ENCODE assay signal across 15 cellular contexts in genomic region chr1:85611390-85611789, GRCh38. TPM values are rescaled to one million over a fixed set of nuclear protein-coding genes. Genes with fewer than 3 reads are reported as not detected.
DNase-seq lines count a peak whose midpoint lies in the region; ATAC-seq and TF ChIP-seq lines count a peak whose summit lies in the region.
"Had no signal": no experiment of that assay in that cellular context is flagged by ENCODE, and none has a peak within 500 bp of the region (broad histone marks: within the 10 kb centered on the region; RNA-seq: fewer than 3 reads in every experiment).

No MANE protein-coding gene starts in this region.

- H3K9me3 ChIP-seq in suprapubic skin: no peaks in the 10 kb centered on the region
- H3K9me3 ChIP-seq: mucosa of descending colon had no signal

- no peak for DNase-seq in GM23338 (ENCODE audit: low spot score)
- peak; percentile 59 for DNase-seq in amniotic stem cell (lab: John Stamatoyannopoulos, UW)
- DNase-seq in glomerular visceral epithelial cell (ENCODE audit: extremely low spot score): peak; percentile 68
- no peak for DNase-seq in suprapubic skin (ENCODE audit: low spot score in 2 of 2)
- no peak for DNase-seq in T-helper 1 cell
- no peak for DNase-seq in natural killer cell
- DNase-seq in germinal center (ENCODE audit: low spot score): no peak
- DNase-seq: activated CD8-positive, alpha-beta memory T cell treated with anti-CD3 and anti-CD28 coated beads for 24 hours; DMS53; NCI-H1048; NCI-H774 had no signal

- no peaks in the 10 kb centered on the region for H3K79me2 ChIP-seq in GM23338 (replicated peaks; ENCODE audit: insufficient read depth)

- no peaks in the 10 kb centered on the region for H4K20me1 ChIP-seq in GM23338 (replicated peaks; ENCODE audit: insufficient read depth)

- H3K27me3 ChIP-seq in GM23338 (ENCODE audit: insufficient read depth): no peaks in the 10 kb centered on the region
- H3K27me3 ChIP-seq in suprapubic skin: no peaks in the 10 kb centered on the region

- ATAC-seq in GM23338 (no peak), natural killer cell (no peak), HG03139 (IDR thresholded peaks at IDR 0.05; ENCODE audit: unreplicated experiment) (no peak)

- peaks cover 41% of the 10 kb centered on the region for H3K4me1 Mint-ChIP-seq in GM23338
- H3K4me1 Mint-ChIP-seq in natural killer cell: no peaks in the 10 kb centered on the region

- H3K4me3 ChIP-seq in GM23338 (no peak overlapping the region), suprapubic skin (no peak overlapping the region)
- H3K4me3 ChIP-seq: mucosa of descending colon had no signal

- H3K27ac ChIP-seq in GM23338 (ENCODE audit: low read depth) (no peak overlapping the region), suprapubic skin (peak overlapping the region; percentile 72)

- no peak for TF ChIP-seq EP300 in suprapubic skin (IDR thresholded peaks at IDR 0.05)

- H3K27me3 Mint-ChIP-seq in GM23338 (ENCODE audit: insufficient read depth, low read depth, poor library complexity) (peaks cover 9% of the 10 kb centered on the region), natural killer cell (ENCODE audit: low read depth in 2 of 2) (peaks cover under 1 to 4% of the 10 kb centered on the region in 2 donors)
- H3K27me3 Mint-ChIP-seq: stimulated activated naive CD8-positive, alpha-beta T cell treated with anti-CD3 and anti-CD28 coated beads, Interleukin-15, Interleukin-2, amounts not matched to agents 100 ng/mL and 50 ng/mL, for 24 hours had no signal

- H3K27ac Mint-ChIP-seq in GM23338 (0 out of 2 replicates have a peak overlapping the region, but pooled peaks have one; percentile 50), natural killer cell (no peak overlapping the region)
- H3K27ac Mint-ChIP-seq: stimulated activated naive CD8-positive, alpha-beta T cell treated with anti-CD3 and anti-CD28 coated beads, Interleukin-15, Interleukin-2, amounts not matched to agents 100 ng/mL and 50 ng/mL, for 24 hours; T-helper 1 cell treated with Interleukin-12 subunit alpha and Interleukin-12 subunit beta and Interleukin-4 antibody, amounts not matched to agents 30 μg/mL and 1 μg/mL, for 36 hours had no signal

- TF ChIP-seq POLR2A in suprapubic skin (IDR thresholded peaks at IDR 0.05): no peak

- no peaks in the 10 kb centered on the region; the same call in 1 of the 2 replicates for H3F3A ChIP-seq in GM23338 (replicated peaks; ENCODE audit: low read depth)

- H3K4me1 ChIP-seq in GM23338 (ENCODE audit: insufficient read depth): peaks cover 24% of the 10 kb centered on the region
- peaks cover 12% of the 10 kb centered on the region for H3K4me1 ChIP-seq in suprapubic skin

- peaks cover 12% of the 10 kb centered on the region; the same call in 1 of the 2 replicates for H3K9me2 ChIP-seq in GM23338 (ENCODE audit: insufficient read depth)

- no peak overlapping the region for H3K4me2 ChIP-seq in GM23338

- TF ChIP-seq CTCF in GM23338 (conservative IDR thresholded peaks at IDR 0.05; ENCODE audit: low read depth in 2 of 2) (no peak), suprapubic skin (IDR thresholded peaks at IDR 0.05) (no peak), natural killer cell (IDR thresholded peaks at IDR 0.05) (no peak)

- no peaks in the 10 kb centered on the region; the same call in 1 of the 2 replicates for H3K36me3 ChIP-seq in GM23338 (ENCODE audit: insufficient read depth)
- no peaks in the 10 kb centered on the region for H3K36me3 ChIP-seq in suprapubic skin

- intact Hi-C loops in natural killer cell (cut with micrococcal nuclease): no loop called here

- peaks cover 5% of the 10 kb centered on the region; the same call in 2 of the 3 replicates for H3K9me3 Mint-ChIP-seq in GM23338
- H3K9me3 Mint-ChIP-seq in natural killer cell: peaks cover 0 to 4% of the 10 kb centered on the region in 2 donors
- H3K9me3 Mint-ChIP-seq: stimulated activated naive CD8-positive, alpha-beta T cell treated with anti-CD3 and anti-CD28 coated beads, Interleukin-15, Interleukin-2, amounts not matched to agents 100 ng/mL and 50 ng/mL, for 24 hours; T-helper 1 cell treated with Interleukin-12 subunit alpha and Interleukin-12 subunit beta and Interleukin-4 antibody, amounts not matched to agents 30 μg/mL and 1 μg/mL, for 36 hours had no signal

- H3K4me3 Mint-ChIP-seq in GM23338: no peak overlapping the region
- H3K4me3 Mint-ChIP-seq in natural killer cell: no peak overlapping the region
- H3K4me3 Mint-ChIP-seq: stimulated activated naive CD8-positive, alpha-beta T cell treated with anti-CD3 and anti-CD28 coated beads, Interleukin-15, Interleukin-2, amounts not matched to agents 100 ng/mL and 50 ng/mL, for 24 hours; T-helper 1 cell treated with Interleukin-12 subunit alpha and Interleukin-12 subunit beta and Interleukin-4 antibody, amounts not matched to agents 30 μg/mL and 1 μg/mL, for 36 hours had no signal

- H3K36me3 Mint-ChIP-seq in GM23338 (ENCODE audit: low read depth): peaks cover 7% of the 10 kb centered on the region
- H3K36me3 Mint-ChIP-seq in natural killer cell: no peaks in the 10 kb centered on the region

- whole genome bisulfite sequencing in suprapubic skin: 67% methylated on average over 2 of the region's 2 CpGs

- no peak overlapping the region for H2AFZ ChIP-seq in GM23338

TF ChIP-seq in GM23338, 12 proteins besides CTCF, POLR2A, EP300 and RAD21:
- no peak for TF ChIP-seq JUNB (IDR thresholded peaks at IDR 0.05; ENCODE audit: unreplicated experiment)

RNA-seq across cellular contexts. Expression of gene CCN1, which starts 30.8 kb away (rescaled TPM):
- total RNA-seq in GM23338 (2014; rRNA removed; shearing (Covaris generic)): 66.5 and 66.6 TPM in 2 replicates
- 130 and 132 TPM in 2 replicates for polyA plus RNA-seq in GM23338 (2016; fragmentation: Nextera tagmentation; extraction: Ambion mirVana)
- total RNA-seq in suprapubic skin: 100 to 1,000 TPM in 2 of 4 donors, 10 to 100 TPM in 2; 88.0 to 236 (median 105) TPM
- total RNA-seq in natural killer cell: not detected

Comparison
In these comparisons a context has a peak if more than half of its experiments do, and no peak if none do; other contexts are left out.
1. DNase-seq: peak in amniotic stem cell (single experiment) and glomerular visceral epithelial cell (single experiment); none in GM23338 (single experiment), suprapubic skin (0 of 2), T-helper 1 cell (0 of 5), natural killer cell (single experiment) and germinal center (single experiment).
2. RNA of gene CCN1, which starts 30.8 kb away (total RNA-seq): 88.0 to 236 TPM in suprapubic skin and 66.5 to 66.6 TPM in GM23338; not detected in natural killer cell; every median in the first group is over 10 times any median in the second.